Comparison of ENCODE assay signal across 9 cellular contexts in genomic region chr15:57198654-57199241, GRCh38.
DNase-seq lines count a peak whose midpoint lies in the region; ATAC-seq and TF ChIP-seq lines count a peak whose summit lies in the region.
"Had no signal": no experiment of that assay in that cellular context is flagged by ENCODE, and none has a peak within 500 bp of the region (broad histone marks: within the 10 kb centered on the region; RNA-seq: fewer than 3 reads in every experiment).

No MANE protein-coding gene starts in this region.

- no peaks in the 10 kb centered on the region for H3K36me3 ChIP-seq in KMS-11 (ENCODE audit: insufficient read depth)

- no peaks in the 10 kb centered on the region for H3K27me3 ChIP-seq in KMS-11 (ENCODE audit: insufficient read depth, low read depth)

- no peak overlapping the region for H3K4me3 ChIP-seq in KMS-11 (IDR thresholded peaks at IDR 0.05; ENCODE audit: insufficient read depth, low read depth, low read length)
- H3K4me3 ChIP-seq: K562 had no signal

- H2AFZ ChIP-seq in KMS-11 (ENCODE audit: low read depth) = no peak overlapping the region

- no peak for TF ChIP-seq CTCF in KMS-11 (conservative IDR thresholded peaks at IDR 0.05; ENCODE audit: low read depth, low read length)

- ATAC-seq in esophagus mucosa (peak; percentile 44), GM18873 (IDR thresholded peaks at IDR 0.05; ENCODE audit: low FRiP score, unreplicated experiment) (no peak)
- ATAC-seq: K562 had no signal

- H3K27ac ChIP-seq in KMS-11 = peak overlapping the region; percentile 1; the same call in 1 of the 2 replicates

- peak; percentile 91 for DNase-seq in NCI-H345 (lab: John Stamatoyannopoulos, UW)
- peak; percentile 8 for DNase-seq in pulmonary artery endothelial cell (ENCODE audit: low read depth, low spot score)
- no peak for DNase-seq in cortex of kidney (lab: John Stamatoyannopoulos, UW)
- no peak for DNase-seq in activated CD4-positive, alpha-beta T cell treated with anti-CD3 and anti-CD28 coated beads, Interleukin-2, amount 50 U/mL, for 1 hour
- DNase-seq: occipital lobe had no signal

- H4K20me1 ChIP-seq in KMS-11 (ENCODE audit: insufficient read depth) = no peaks in the 10 kb centered on the region

- no peaks in the 10 kb centered on the region for H3K79me2 ChIP-seq in KMS-11 (ENCODE audit: insufficient read depth, low read depth)

- H3K4me1 ChIP-seq in KMS-11 (ENCODE audit: low read depth, poor library complexity, severe bottlenecking) = peaks cover 18% of the 10 kb centered on the region

- H3K9ac ChIP-seq in KMS-11 = no peak overlapping the region

- H3K4me2 ChIP-seq in KMS-11 = peak overlapping the region; percentile 0; the same call in 1 of the 2 replicates

Comparison
In these comparisons a context has a peak if more than half of its experiments do, and no peak if none do; other contexts are left out.
1. DNase-seq: peak in NCI-H345 (single experiment) and pulmonary artery endothelial cell (single experiment); none in cortex of kidney (single experiment) and activated CD4-positive, alpha-beta T cell treated with anti-CD3 and anti-CD28 coated beads, Interleukin-2, amount 50 U/mL, for 1 hour (single experiment).